In genomic region chr12:55973598-55974307, GRCh38 we compare ENCODE assay signal across 8 cellular contexts.
DNase-seq lines count a peak whose midpoint lies in the region; ATAC-seq lines count a peak whose summit lies in the region.

Gene RAB5B (plus strand): TSS chr12:55974078. CDS start chr12:55986961, 12,883 bp downstream.

- no peak within 1 kb of the TSS for H3K27ac Mint-ChIP-seq in activated naive CD4-positive, alpha-beta T cell treated with anti-CD3 and anti-CD28 coated beads, Interleukin-2, amount 10 ng/mL, durations not matched to agents 7 days and 5 days

- ATAC-seq in HG02588 (IDR thresholded peaks at IDR 0.05; ENCODE audit: unreplicated experiment) = peak; percentile 88

- peak within 1 kb of the TSS; percentile 89 for H3K27ac ChIP-seq in SK-N-MC

- H3K4me1 Mint-ChIP-seq in activated naive CD4-positive, alpha-beta T cell treated with anti-CD3 and anti-CD28 coated beads, Interleukin-2, amount 10 ng/mL, durations not matched to agents 7 days and 5 days = peaks cover 27% of the 10 kb centered on the region

- H3K9me3 ChIP-seq in SK-N-MC (ENCODE audit: low read depth, low read length) = no peaks in the 10 kb centered on the region

- H3K9ac ChIP-seq in SK-N-MC (ENCODE audit: insufficient read length) = peak within 1 kb of the TSS; percentile 96

- H3K27me3 Mint-ChIP-seq in activated naive CD4-positive, alpha-beta T cell treated with anti-CD3 and anti-CD28 coated beads, Interleukin-2, amount 10 ng/mL, durations not matched to agents 7 days and 5 days = no peaks in the 10 kb centered on the region

- no peaks in the 10 kb centered on the region for H3K9me3 Mint-ChIP-seq in activated naive CD4-positive, alpha-beta T cell treated with anti-CD3 and anti-CD28 coated beads, Interleukin-2, amount 10 ng/mL, durations not matched to agents 7 days and 5 days

- H3K4me3 ChIP-seq in GM08714 (ENCODE audit: low read length) = peak within 1 kb of the TSS; percentile 92
- peak within 1 kb of the TSS; percentile 100 for H3K4me3 ChIP-seq in SK-N-MC

- peaks cover 25% of the 10 kb centered on the region for H3K36me3 Mint-ChIP-seq in activated naive CD4-positive, alpha-beta T cell treated with anti-CD3 and anti-CD28 coated beads, Interleukin-2, amount 10 ng/mL, durations not matched to agents 7 days and 5 days

- H3K36me3 ChIP-seq in SK-N-MC (ENCODE audit: insufficient read depth, low read length) = peaks cover 26% of the 10 kb centered on the region

- H3K4me3 Mint-ChIP-seq in activated naive CD4-positive, alpha-beta T cell treated with anti-CD3 and anti-CD28 coated beads, Interleukin-2, amount 10 ng/mL, durations not matched to agents 7 days and 5 days = no peak within 1 kb of the TSS

- CTCF ChIA-PET in activated naive CD4-positive, alpha-beta T cell treated with anti-CD3 and anti-CD28 coated beads, Interleukin-2, amount 10 ng/mL, durations not matched to agents 7 days and 5 days (lab: Charles Lee) = interaction anchor here (0.8 to 2.0 kb wide), 9 partner anchors 11 to 235 kb away, joined by 3 to 14 read pairs (median 4); partner anchors contain the start of genes DGKA, ORMDL2, SARNP and SUOX

- DNase-seq in NCI-H1048 (lab: John Stamatoyannopoulos, UW) (peak; percentile 99), SK-N-MC (ENCODE audit: low read depth, low spot score) (peak; percentile 99), germinal center (ENCODE audit: low spot score) (peak; percentile 96), non-pigmented ciliary epithelial cell (ENCODE audit: low read depth) (peak; percentile 100), superior temporal gyrus (ENCODE audit: extremely low spot score) (peak; percentile 100)
- DNase-seq in activated naive CD4-positive, alpha-beta T cell treated with anti-CD3 and anti-CD28 coated beads, Interleukin-2, amount 10 ng/mL, durations not matched to agents 7 days and 5 days = peak; percentile 99

Comparison
In these comparisons a context has a peak if more than half of its experiments do, and no peak if none do; other contexts are left out.
1. Peak in every context shown above with its lines: DNase-seq, ATAC-seq, H3K4me3 ChIP-seq and H3K27ac ChIP-seq.